ENCODE assay signal across 8 cellular contexts in genomic region chr20:31547017-31547675, GRCh38. TPM values are rescaled to one million over a fixed set of nuclear protein-coding genes. Genes with fewer than 3 reads are reported as not detected.
A peak's percentile ranks its signal among the peaks of the same experiment; 100 is the strongest.
DNase-seq lines count a peak whose midpoint lies in the region; ATAC-seq and TF ChIP-seq lines count a peak whose summit lies in the region.

No MANE protein-coding gene starts in this region.

- H3K27me3 Mint-ChIP-seq in activated CD4-positive, alpha-beta memory T cell treated with anti-CD3 and anti-CD28 coated beads for 36 hours = no peaks in the 10 kb centered on the region

- intact Hi-C loops in activated CD4-positive, alpha-beta memory T cell treated with anti-CD3 and anti-CD28 coated beads for 36 hours (cut with micrococcal nuclease) = loop anchor here (2.0 kb wide), 1 partner anchor 32 kb away; the partner anchor contains the start of gene HM13
- intact Hi-C loops in lower lobe of right lung (cut with DNase I) = no loop called here

- H3K36me3 ChIP-seq in ectodermal cell (ENCODE audit: control insufficient read depth, insufficient read depth, low read length) (peaks cover 19% of the 10 kb centered on the region), lower lobe of right lung (peaks cover 72% of the 10 kb centered on the region)

- peak overlapping the region; percentile 98 for H3K27ac Mint-ChIP-seq in activated CD4-positive, alpha-beta memory T cell treated with anti-CD3 and anti-CD28 coated beads for 36 hours

- peaks cover 57% of the 10 kb centered on the region for H3K36me3 Mint-ChIP-seq in activated CD4-positive, alpha-beta memory T cell treated with anti-CD3 and anti-CD28 coated beads for 36 hours

- peaks cover 34% of the 10 kb centered on the region for H3K4me1 Mint-ChIP-seq in activated CD4-positive, alpha-beta memory T cell treated with anti-CD3 and anti-CD28 coated beads for 36 hours (ENCODE audit: low read depth)

- peak overlapping the region; percentile 49 for H3K4me3 ChIP-seq in AG04450 (ENCODE audit: low read depth, low read length)
- H3K4me3 ChIP-seq in ectodermal cell (ENCODE audit: insufficient read depth, low read depth, low read length) = peak overlapping the region; percentile 64
- peak overlapping the region; percentile 62 for H3K4me3 ChIP-seq in lower lobe of right lung

- no peaks in the 10 kb centered on the region for H3K27me3 ChIP-seq in AG04450 (ENCODE audit: control insufficient read depth, insufficient read depth, low read length)
- no peaks in the 10 kb centered on the region for H3K27me3 ChIP-seq in ectodermal cell (ENCODE audit: control insufficient read depth, insufficient read depth, low read length, poor library complexity, severe bottlenecking)
- no peaks in the 10 kb centered on the region for H3K27me3 ChIP-seq in lower lobe of right lung (ENCODE audit: low read depth)

- TF ChIP-seq CTCF in AG04450 (IDR thresholded peaks at IDR 0.05; ENCODE audit: low read depth, low read length) (no peak), lower lobe of right lung (IDR thresholded peaks at IDR 0.05) (peak; percentile 24)

- CTCF ChIA-PET in AG04450 (lab: Charles Lee) = interaction anchor here (0.9 to 9.4 kb wide), 4 partner anchors 11 to 65 kb away, joined by 5 to 95 read pairs (median 10); partner anchors contain the start of gene HM13
- CTCF ChIA-PET in activated CD4-positive, alpha-beta memory T cell treated with anti-CD3 and anti-CD28 coated beads for 36 hours (lab: Charles Lee) = interaction anchor here (0.7 to 4.7 kb wide), 5 partner anchors 10 to 266 kb away, joined by 3 to 32 read pairs (median 10); no protein-coding TSS in a partner anchor

- peak; percentile 78 for ATAC-seq in GM18867 (IDR thresholded peaks at IDR 0.05; ENCODE audit: unreplicated experiment)
- peak; percentile 68 for ATAC-seq in HG03135 (IDR thresholded peaks at IDR 0.05; ENCODE audit: unreplicated experiment)
- ATAC-seq in lower lobe of right lung = peak; percentile 89 to 92

- H3K4me1 ChIP-seq in ectodermal cell (ENCODE audit: control insufficient read depth, insufficient read depth, low read length) = no peaks in the 10 kb centered on the region
- H3K4me1 ChIP-seq in lower lobe of right lung = peaks cover 28% of the 10 kb centered on the region

- H3K4me3 Mint-ChIP-seq in activated CD4-positive, alpha-beta memory T cell treated with anti-CD3 and anti-CD28 coated beads for 36 hours = peak overlapping the region; percentile 94

- POLR2A ChIA-PET in AG04450 (lab: Yijun Ruan, JAX) = interaction anchor here (1.0 kb wide), 1 partner anchor 13 kb away, joined by 8 read pairs; no protein-coding TSS in a partner anchor
- POLR2A ChIA-PET in activated CD4-positive, alpha-beta memory T cell treated with anti-CD3 and anti-CD28 coated beads for 36 hours (lab: Charles Lee) = no interaction called here

- H3K9me3 Mint-ChIP-seq in activated CD4-positive, alpha-beta memory T cell treated with anti-CD3 and anti-CD28 coated beads for 36 hours = no peaks in the 10 kb centered on the region

- H3K9me3 ChIP-seq in AG04450 (ENCODE audit: control insufficient read depth, insufficient read depth, low read length) = no peaks in the 10 kb centered on the region; the same call in 1 of the 2 replicates
- H3K9me3 ChIP-seq in ectodermal cell (ENCODE audit: control insufficient read depth, low read length) = no peaks in the 10 kb centered on the region
- no peaks in the 10 kb centered on the region for H3K9me3 ChIP-seq in lower lobe of right lung

- peak overlapping the region; percentile 90 for H3K27ac ChIP-seq in AG04450 (ENCODE audit: low read depth, low read length)
- H3K27ac ChIP-seq in ectodermal cell (ENCODE audit: insufficient read depth, low read depth, low read length, poor library complexity, severe bottlenecking) = peak overlapping the region; percentile 78
- H3K27ac ChIP-seq in lower lobe of right lung = peak overlapping the region; percentile 90

- DNase-seq in AG04450 (ENCODE audit: low read depth, low spot score) (peak; percentile 65), NCI-H526 (lab: John Stamatoyannopoulos, UW) (peak; percentile 80 to 89), lower lobe of right lung (peak; percentile 87)
- DNase-seq in activated CD4-positive, alpha-beta memory T cell treated with anti-CD3 and anti-CD28 coated beads for 36 hours = peak; percentile 90
- DNase-seq in stimulated activated CD4-positive, alpha-beta T cell treated with anti-CD3 and anti-CD28 coated beads, TNF-alpha, amount 100 ng/mL, for 1 hour (ENCODE audit: low read depth in 3 of 3, low spot score in 1 of 3) = peak; percentile 17 to 66 (median 51)

- WGBS in ectodermal cell, 2 experiments = 61 to 62% methylated on average over 36 of the region's 36 CpGs

RNA-seq across cellular contexts. Expression of gene HM13, which starts 32.9 kb away (rescaled TPM):
- 167 and 203 TPM in 2 replicates for polyA plus RNA-seq in AG04450 (2011; rRNA removed)
- 155 and 196 TPM in 2 replicates for polyA minus RNA-seq in AG04450 (2011; rRNA and poly(A)+ RNA removed)
- 100 to 1,000 TPM; 110 to 111 TPM for total RNA-seq in activated CD4-positive, alpha-beta memory T cell treated with anti-CD3 and anti-CD28 coated beads for 36 hours
- polyA plus RNA-seq in ectodermal cell (2013, experiment 1 of 4) = 117 TPM
- polyA plus RNA-seq in ectodermal cell (2013, experiment 2 of 4) = 120 TPM
- polyA plus RNA-seq in ectodermal cell (2013, experiment 3 of 4) = 85.6 TPM
- polyA plus RNA-seq in ectodermal cell (2013, experiment 4 of 4) = 95.1 TPM
- total RNA-seq in lower lobe of right lung = 134 TPM

RNA-seq across cellular contexts. Expression of gene ID1, which starts 57.9 kb away (rescaled TPM):
- 7.8 and 11.1 TPM in 2 replicates for polyA plus RNA-seq in AG04450 (2011; rRNA removed)
- 7.1 and 9.5 TPM in 2 replicates for polyA minus RNA-seq in AG04450 (2011; rRNA and poly(A)+ RNA removed)
- total RNA-seq in activated CD4-positive, alpha-beta memory T cell treated with anti-CD3 and anti-CD28 coated beads for 36 hours = 1 to 10 TPM in 1 of 2 experiments, under 1 TPM in 1; 0.90 to 1.3 TPM
- 131 TPM for polyA plus RNA-seq in ectodermal cell (2013, experiment 1 of 4)
- polyA plus RNA-seq in ectodermal cell (2013, experiment 2 of 4) = 104 TPM
- 135 TPM for polyA plus RNA-seq in ectodermal cell (2013, experiment 3 of 4)
- 152 TPM for polyA plus RNA-seq in ectodermal cell (2013, experiment 4 of 4)
- total RNA-seq in lower lobe of right lung = 196 TPM

Comparison
In these comparisons a context has a peak if more than half of its experiments do, and no peak if none do; other contexts are left out.
1. Peak in every context shown above with its lines: DNase-seq, ATAC-seq, H3K4me3 ChIP-seq and H3K27ac ChIP-seq.
2. RNA of gene ID1, which starts 57.9 kb away (total RNA-seq): 196 TPM in lower lobe of right lung (single experiment); 0.90 to 1.3 TPM in activated CD4-positive, alpha-beta memory T cell treated with anti-CD3 and anti-CD28 coated beads for 36 hours; every median in the first group is over 10 times any median in the second.